ENCODE assay signal across 10 cellular contexts in genomic region chr1:1775364-1776226, GRCh38. TPM values are rescaled to one million over a fixed set of nuclear protein-coding genes. Genes with fewer than 3 reads are reported as not detected.
DNase-seq lines count a peak whose midpoint lies in the region; ATAC-seq and TF ChIP-seq lines count a peak whose summit lies in the region.
"Had no signal": no experiment of that assay in that cellular context is flagged by ENCODE, and none has a peak within 500 bp of the region (broad histone marks: within the 10 kb centered on the region; RNA-seq: fewer than 3 reads in every experiment).

No MANE protein-coding gene starts in this region.

- H3K9me3 Mint-ChIP-seq in activated naive CD8-positive, alpha-beta T cell treated with anti-CD3 and anti-CD28 coated beads for 36 hours, result peaks cover 6% of the 10 kb centered on the region
- H3K9me3 Mint-ChIP-seq in neural progenitor cell, result peaks cover 13% of the 10 kb centered on the region

- ATAC-seq in GM19452 (IDR thresholded peaks at IDR 0.05; ENCODE audit: unreplicated experiment) (no peak), GM18907 (IDR thresholded peaks at IDR 0.05; ENCODE audit: unreplicated experiment) (no peak)

- peak overlapping the region; percentile 85 for H3K4me3 ChIP-seq in DOHH2 (ENCODE audit: low read length)
- H3K4me3 ChIP-seq in Loucy (ENCODE audit: low read length, poor library complexity, severe bottlenecking), result peak overlapping the region; percentile 43
- H3K4me3 ChIP-seq in neural progenitor cell, result no peak overlapping the region

- H3K9me3 ChIP-seq in DOHH2 (ENCODE audit: control insufficient read depth, insufficient read depth, low read length), result no peaks in the 10 kb centered on the region
- H3K9me3 ChIP-seq in Loucy (ENCODE audit: insufficient read depth, low read depth, low read length), result no peaks in the 10 kb centered on the region
- no peaks in the 10 kb centered on the region for H3K9me3 ChIP-seq in neural progenitor cell (ENCODE audit: low read depth)
- H3K9me3 ChIP-seq: Peyer's patch had no signal

- H3K9me2 ChIP-seq in DOHH2 (replicated peaks; ENCODE audit: control insufficient read depth, low read length), result no peaks in the 10 kb centered on the region
- H3K9me2 ChIP-seq in Loucy (replicated peaks; ENCODE audit: low read depth, low read length), result no peaks in the 10 kb centered on the region

- no peaks in the 10 kb centered on the region for H3K27me3 Mint-ChIP-seq in activated naive CD8-positive, alpha-beta T cell treated with anti-CD3 and anti-CD28 coated beads for 36 hours
- H3K27me3 Mint-ChIP-seq in neural progenitor cell (ENCODE audit: insufficient read depth, low read depth), result peaks cover 5% of the 10 kb centered on the region

- H3K9ac ChIP-seq in Loucy (ENCODE audit: low read depth, low read length, poor library complexity, severe bottlenecking) (peak overlapping the region; percentile 49), neural progenitor cell (no peak overlapping the region)

- peaks cover 71% of the 10 kb centered on the region for H3K36me3 ChIP-seq in DOHH2 (ENCODE audit: control insufficient read depth, low read length)
- H3K36me3 ChIP-seq in Loucy (ENCODE audit: insufficient read depth, low read length), result no peaks in the 10 kb centered on the region
- H3K36me3 ChIP-seq in neural progenitor cell, result no peaks in the 10 kb centered on the region

- TF ChIP-seq CTCF in DOHH2 (IDR thresholded peaks at IDR 0.05; ENCODE audit: low read depth, low read length, poor library complexity, severe bottlenecking) (no peak), Loucy (conservative IDR thresholded peaks at IDR 0.05; ENCODE audit: low read length) (no peak), neural progenitor cell (IDR thresholded peaks at IDR 0.05) (no peak)

- DNase-seq in activated naive CD8-positive, alpha-beta T cell treated with anti-CD3 and anti-CD28 coated beads for 36 hours, result no peak
- DNase-seq in neural progenitor cell (ENCODE audit: low spot score) (peak; percentile 52), amygdala (lab: John Stamatoyannopoulos, UW) (no peak), DMS53 treated with DMSO at 0.1 percent for 48 hours (lab: John Stamatoyannopoulos, UW; ENCODE audit: unreplicated experiment) (no peak)
- DNase-seq: effector CD8-positive, alpha-beta T cell had no signal

- peak overlapping the region; percentile 100 for H3K27ac ChIP-seq in DOHH2 (ENCODE audit: low read depth, low read length)
- no peak overlapping the region for H3K27ac ChIP-seq in neural progenitor cell

- peaks cover 34% of the 10 kb centered on the region for H3F3A ChIP-seq in DOHH2 (ENCODE audit: control insufficient read depth, insufficient read depth)
- H3F3A ChIP-seq in Loucy (ENCODE audit: low read depth), result peaks cover 2% of the 10 kb centered on the region; the same call in 1 of the 2 replicates
- H3F3A ChIP-seq in neural progenitor cell (ENCODE audit: low read depth), result peaks cover 41% of the 10 kb centered on the region

- peaks cover 42% of the 10 kb centered on the region for H3K4me1 ChIP-seq in DOHH2 (ENCODE audit: control insufficient read depth, low read length)
- H3K4me1 ChIP-seq in Loucy (ENCODE audit: insufficient read depth, low read length, poor library complexity, severe bottlenecking), result peaks cover 41% of the 10 kb centered on the region
- peaks cover 30% of the 10 kb centered on the region for H3K4me1 ChIP-seq in neural progenitor cell

- H3K4me3 Mint-ChIP-seq in activated naive CD8-positive, alpha-beta T cell treated with anti-CD3 and anti-CD28 coated beads for 36 hours, result peak overlapping the region; percentile 33
- peak overlapping the region; percentile 63 for H3K4me3 Mint-ChIP-seq in neural progenitor cell

- H3K4me2 ChIP-seq in DOHH2 (ENCODE audit: low read length) (peak overlapping the region; percentile 99), Loucy (ENCODE audit: low read depth, low read length, poor library complexity, severe bottlenecking) (peak overlapping the region; percentile 86), neural progenitor cell (peak overlapping the region; percentile 54)

- H3K79me2 ChIP-seq in DOHH2 (ENCODE audit: control insufficient read depth, low read length) (peaks cover 76% of the 10 kb centered on the region), Loucy (ENCODE audit: insufficient read depth, low read length) (peaks cover 65% of the 10 kb centered on the region), neural progenitor cell (ENCODE audit: low read depth) (peaks cover 74% of the 10 kb centered on the region)

- H3K27me3 ChIP-seq in DOHH2 (ENCODE audit: control insufficient read depth, low read length) (no peaks in the 10 kb centered on the region), Loucy (ENCODE audit: insufficient read depth, low read length, poor library complexity, severe bottlenecking) (peaks cover 4% of the 10 kb centered on the region), neural progenitor cell (peaks cover 18% of the 10 kb centered on the region)
- H3K27me3 ChIP-seq: Peyer's patch had no signal

- no peak overlapping the region for H3K27ac Mint-ChIP-seq in activated naive CD8-positive, alpha-beta T cell treated with anti-CD3 and anti-CD28 coated beads for 36 hours
- H3K27ac Mint-ChIP-seq in neural progenitor cell, result no peak overlapping the region

- peaks cover 37% of the 10 kb centered on the region for H3K4me1 Mint-ChIP-seq in activated naive CD8-positive, alpha-beta T cell treated with anti-CD3 and anti-CD28 coated beads for 36 hours
- H3K4me1 Mint-ChIP-seq in neural progenitor cell, result peaks cover 33% of the 10 kb centered on the region

- peaks cover 12% of the 10 kb centered on the region; the same call in 1 of the 2 replicates for H4K20me1 ChIP-seq in DOHH2 (ENCODE audit: control insufficient read depth, insufficient read depth, low read depth, low read length)
- no peaks in the 10 kb centered on the region for H4K20me1 ChIP-seq in Loucy (ENCODE audit: insufficient read depth, low read length, poor library complexity, severe bottlenecking)
- H4K20me1 ChIP-seq in neural progenitor cell (ENCODE audit: low read depth), result peaks cover 36% of the 10 kb centered on the region

- H2AFZ ChIP-seq in Loucy (ENCODE audit: low read length) (no peak overlapping the region), neural progenitor cell (replicated peaks) (no peak overlapping the region)

- H3K36me3 Mint-ChIP-seq in activated naive CD8-positive, alpha-beta T cell treated with anti-CD3 and anti-CD28 coated beads for 36 hours, result peaks cover 39% of the 10 kb centered on the region
- H3K36me3 Mint-ChIP-seq in neural progenitor cell, result peaks cover 18% of the 10 kb centered on the region

RNA-seq across cellular contexts. Expression of gene NADK, which starts 2.7 kb away (rescaled TPM):
- 10 to 100 TPM; 74.7 to 77.1 TPM for total RNA-seq in activated naive CD8-positive, alpha-beta T cell treated with anti-CD3 and anti-CD28 coated beads for 36 hours
- 37.8 and 56.9 TPM in 2 replicates for total RNA-seq in neural progenitor cell (ENCODE audit: low replicate concordance)

RNA-seq across cellular contexts. Expression of gene CDK11A, which starts 51.4 kb away (rescaled TPM):
- 10 to 100 TPM; 64.2 to 65.0 TPM for total RNA-seq in activated naive CD8-positive, alpha-beta T cell treated with anti-CD3 and anti-CD28 coated beads for 36 hours
- total RNA-seq in neural progenitor cell (ENCODE audit: low replicate concordance), result 6.6 and 16.6 TPM in 2 replicates
